Comparison of ENCODE assay signal across 29 cellular contexts in the genomic region with DNA sequence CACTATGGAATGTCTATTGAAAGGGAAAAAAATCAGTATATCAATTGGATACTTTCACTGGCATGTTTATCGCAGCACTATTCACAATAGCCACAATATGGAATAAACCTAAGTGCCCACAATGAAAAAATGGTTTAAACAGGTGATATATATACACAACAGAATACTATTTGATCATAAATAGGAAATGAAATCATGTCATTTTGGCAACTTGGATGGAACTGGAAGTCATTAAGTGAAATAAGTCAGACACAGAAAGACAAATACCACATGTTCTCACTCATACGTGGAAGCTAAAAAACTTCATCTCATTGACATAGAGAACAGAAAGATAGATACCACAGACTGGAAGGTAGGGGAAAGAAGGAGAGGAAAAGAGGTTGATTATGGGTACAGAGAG.
"Had no signal": no experiment of that assay in that cellular context is flagged by ENCODE, and none has a peak within 500 bp of the region (broad histone marks: within the 10 kb centered on the region; RNA-seq: fewer than 3 reads in every experiment).

No MANE protein-coding gene starts in this region.

- ATAC-seq: activated CD8-positive, alpha-beta T cell treated with anti-CD3 and anti-CD28 coated beads for 36 hours; activated naive CD8-positive, alpha-beta T cell treated with anti-CD3 and anti-CD28 coated beads, Interleukin-2, amount 50 U/mL, for 24 hours; activated T-cell treated with anti-CD3 and anti-CD28 coated beads, Interleukin-2, amount 50 U/mL, for 4 hours; activated T-cell treated with anti-CD3 and anti-CD28 coated beads, Interleukin-2, amount 50 U/mL, for 72 hours; activated T-helper 17 cell treated with anti-CD3 and anti-CD28 coated beads, Interleukin-2, amount 50 U/mL, for 72 hours had no signal

- H3K9me3 ChIP-seq: ascending aorta had no signal

- DNase-seq: activated B cell treated with CpG ODN at 0.5 μM for 24 hours; activated CD4-positive, alpha-beta memory T cell treated with anti-CD3 and anti-CD28 coated beads for 36 hours; activated CD4-positive, alpha-beta T cell treated with anti-CD3 and anti-CD28 coated beads for 4 hours; activated CD4-positive, alpha-beta T cell treated with anti-CD3 and anti-CD28 coated beads, Interleukin-2, amount 10 ng/mL, durations not matched to agents 24 days and 14 days; activated CD4-positive, alpha-beta T cell treated with anti-CD3 and anti-CD28 coated beads, Interleukin-2, amount 50 U/mL, for 1 hour; activated CD4-positive, alpha-beta T cell treated with anti-CD3 and anti-CD28 coated beads, Interleukin-2, amount 50 U/mL, for 4 hours; activated CD4-positive, CD25-positive, alpha-beta regulatory T cell treated with anti-CD3 and anti-CD28 coated beads, Interleukin-2, amount 50 U/mL, for 72 hours; activated CD8-positive, alpha-beta memory T cell treated with anti-CD3 and anti-CD28 coated beads, Interleukin-2, amount 50 U/mL, for 4 hours; activated CD8-positive, alpha-beta T cell treated with anti-CD3 and anti-CD28 coated beads for 36 hours; activated effector memory CD4-positive, alpha-beta T cell treated with anti-CD3 and anti-CD28 coated beads, Interleukin-2, amount 50 U/mL, for 16 hours; activated naive CD4-positive, alpha-beta T cell treated with anti-CD3 and anti-CD28 coated beads, Interleukin-2, amount 10 ng/mL, durations not matched to agents 7 days and 5 days; activated naive CD4-positive, alpha-beta T cell treated with Interleukin-2 at 50 U/mL for 16 hours; activated naive CD8-positive, alpha-beta T cell treated with anti-CD3 and anti-CD28 coated beads, Interleukin-2, amount 10 ng/mL, durations not matched to agents 7 days and 5 days; activated naive CD8-positive, alpha-beta T cell treated with anti-CD3 and anti-CD28 coated beads, Interleukin-2, amount 50 U/mL, for 24 hours; activated T-cell treated with anti-CD3 and anti-CD28 coated beads for 4 hours; activated T-cell treated with anti-CD3 and anti-CD28 coated beads, Interleukin-2, amount 50 U/mL, for 1 hour; activated T-cell treated with anti-CD3 and anti-CD28 coated beads, Interleukin-2, amount 50 U/mL, for 4 hours; activated T-cell treated with anti-CD3 and anti-CD28 coated beads, Interleukin-2, amount 50 U/mL, for 72 hours; amygdala; anterior cingulate cortex; caudate nucleus; cerebellar nuclear complex; T-helper 1 cell; T-helper 2 cell; T-helper 9 cell had no signal

- H3K27ac ChIP-seq: ascending aorta, cardiac muscle cell, VCaP had no signal

- H3K27me3 ChIP-seq: ascending aorta, cardiac muscle cell had no signal

- H3K4me1 ChIP-seq: ascending aorta had no signal

- H3K36me3 ChIP-seq: ascending aorta, cardiac muscle cell had no signal

- H3K4me3 ChIP-seq: ascending aorta, cardiac muscle cell had no signal
